In the genomic region with DNA sequence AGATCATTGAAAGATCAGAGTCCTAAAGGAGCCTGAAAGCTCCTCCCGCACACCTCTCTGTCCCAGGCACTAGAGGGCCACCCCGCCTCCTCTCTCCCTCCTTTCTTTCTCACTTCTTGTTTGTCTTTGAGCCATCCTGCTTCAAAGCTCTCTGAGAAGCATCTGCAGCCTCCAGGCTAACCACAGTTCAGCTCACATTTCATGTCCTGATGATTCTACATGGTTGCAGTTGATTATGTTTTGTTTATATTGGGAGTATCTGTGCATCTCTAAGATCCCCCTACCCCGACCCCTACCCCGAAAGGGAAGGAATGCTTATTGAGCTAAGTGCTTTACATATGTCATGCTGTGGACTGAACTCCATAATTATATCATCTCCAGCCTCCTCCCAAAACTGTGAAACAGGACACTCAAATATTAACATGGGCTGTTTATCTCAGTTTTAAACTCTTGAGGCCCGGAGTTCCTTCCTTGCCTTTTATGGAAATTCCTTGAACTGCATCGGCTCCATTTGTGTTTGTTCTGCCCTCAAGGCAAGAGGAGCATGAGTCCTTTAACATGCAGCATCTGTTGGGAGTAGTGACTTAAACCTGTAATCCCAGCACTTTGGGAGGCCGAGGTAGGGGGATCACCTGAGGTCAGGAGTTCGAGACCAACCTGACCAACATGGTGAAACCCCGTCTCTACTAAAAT, we compare ENCODE assay signal across 8 cellular contexts. TPM values are rescaled to one million over a fixed set of nuclear protein-coding genes. Genes with fewer than 3 reads are reported as not detected.
DNase-seq lines count a peak whose midpoint lies in the region; ATAC-seq lines count a peak whose summit lies in the region.

No MANE protein-coding gene starts in this region.

- DNase-seq in Daoy (ENCODE audit: low read depth) (peak; percentile 81), RKO (ENCODE audit: low spot score) (peak; percentile 19), epithelial cell of prostate (ENCODE audit: low read depth, low spot score) (no peak), renal cortical epithelial cell (ENCODE audit: low read depth) (peak; percentile 51), SHP77 (lab: John Stamatoyannopoulos, UW) (no peak), NCI-H748 (lab: John Stamatoyannopoulos, UW; ENCODE audit: unreplicated experiment) (no peak)

- peak overlapping the region; percentile 33 for H3K27ac ChIP-seq in epithelial cell of prostate

- ATAC-seq in GM19351 (IDR thresholded peaks at IDR 0.05; ENCODE audit: unreplicated experiment) (peak; percentile 83), HG03520 (IDR thresholded peaks at IDR 0.05; ENCODE audit: unreplicated experiment) (peak; percentile 80)

RNA-seq across cellular contexts. Expression of a gene that starts 30.9 kb away (rescaled TPM):
- total RNA-seq in Daoy (2014; rRNA removed; shearing (Covaris generic)): 32.1 and 37.1 TPM in 2 replicates
- total RNA-seq in renal cortical epithelial cell: 106 and 155 TPM in 2 replicates

Comparison
In these comparisons a context has a peak if more than half of its experiments do, and no peak if none do; other contexts are left out.
1. DNase-seq: peak in Daoy (single experiment), RKO (single experiment) and renal cortical epithelial cell (single experiment); none in epithelial cell of prostate (single experiment), SHP77 (0 of 2) and NCI-H748 (single experiment).